ENCODE assay signal across 1 cellular context in genomic region chr4:76148142-76148849, GRCh38.
TF ChIP-seq lines count a peak whose summit lies in the region.

NUP54 (minus strand) TSS chr4:76148397; CDS start chr4:76148374, 23 bp downstream.

TF ChIP-seq in HepG2, 621 proteins besides CTCF, POLR2A, EP300 and RAD21 (continued from another document and continues in another):
- TF ChIP-seq ZFP36 (IDR thresholded peaks at IDR 0.05; ENCODE audit: borderline replicate concordance, low read depth, low read length, partially characterized antibody): no peak
- no peak for TF ChIP-seq MAFK (conservative IDR thresholded peaks at IDR 0.05 in 1 of 2, IDR thresholded peaks at IDR 0.05 in 1 of 2; ENCODE audit: low read length in 2 of 2)
- TF ChIP-seq ZMAT3 (CRISPR knock-in tag; conservative IDR thresholded peaks at IDR 0.05): peak; percentile 94
- no peak for TF ChIP-seq MTF1 (CRISPR knock-in tag; IDR thresholded peaks at IDR 0.05)
- TF ChIP-seq ZNF550 (CRISPR knock-in tag; IDR thresholded peaks at IDR 0.05; ENCODE audit: borderline replicate concordance): no peak
- peak; percentile 96 for TF ChIP-seq BORCS8-MEF2B (CRISPR knock-in tag; IDR thresholded peaks at IDR 0.05)
- TF ChIP-seq AHDC1 (CRISPR knock-in tag; IDR thresholded peaks at IDR 0.05; ENCODE audit: borderline replicate concordance): no peak
- peak; percentile 44; the same call in 1 of the 2 replicates for TF ChIP-seq MAF1 (CRISPR knock-in tag; IDR thresholded peaks at IDR 0.05; ENCODE audit: borderline replicate concordance)
- no peak for TF ChIP-seq ZBTB42 (CRISPR knock-in tag; IDR thresholded peaks at IDR 0.05)
- no peak for TF ChIP-seq ZFYVE20 (CRISPR knock-in tag; IDR thresholded peaks at IDR 0.05; ENCODE audit: borderline replicate concordance, low read depth)
- peak; percentile 94 for TF ChIP-seq HBP1 (CRISPR knock-in tag; IDR thresholded peaks at IDR 0.05; ENCODE audit: low read depth)
- TF ChIP-seq NR2F6 (IDR thresholded peaks at IDR 0.05): 0 out of 2 replicates have a peak, but pooled peaks have one; percentile 10
- no peak for TF ChIP-seq NR2F6 (CRISPR knock-in tag; IDR thresholded peaks at IDR 0.05)
- peak; percentile 96 for TF ChIP-seq ZNF574 (CRISPR knock-in tag; IDR thresholded peaks at IDR 0.05)
- no peak; the same call in 1 of the 2 replicates for TF ChIP-seq ZBTB38 (CRISPR knock-in tag; IDR thresholded peaks at IDR 0.05)
- peak; percentile 28; the same call in 1 of the 2 replicates for TF ChIP-seq PCBP1 (IDR thresholded peaks at IDR 0.05; ENCODE audit: borderline replicate concordance, low read depth, low read length)
- no peak for TF ChIP-seq PHB2 (IDR thresholded peaks at IDR 0.05; ENCODE audit: partially characterized antibody)
- peak; percentile 98 for TF ChIP-seq ZFY (CRISPR knock-in tag; IDR thresholded peaks at IDR 0.05)
- TF ChIP-seq ZBTB7B (CRISPR knock-in tag; IDR thresholded peaks at IDR 0.05): peak; percentile 84
- TF ChIP-seq CEBPB (IDR thresholded peaks at IDR 0.05; ENCODE audit: borderline replicate concordance, low read depth, low read length): no peak
- no peak; the same call in 1 of the 2 replicates for TF ChIP-seq ARID3A (IDR thresholded peaks at IDR 0.05; ENCODE audit: low read depth, low read length)
- TF ChIP-seq ZNF530 (CRISPR knock-in tag; IDR thresholded peaks at IDR 0.05; ENCODE audit: low read depth): no peak
- peak; percentile 81 for TF ChIP-seq AGO2 (optimal IDR thresholded peaks at IDR 0.05; ENCODE audit: low read depth, low read length)
- TF ChIP-seq MLX (CRISPR knock-in tag; IDR thresholded peaks at IDR 0.05): no peak
- TF ChIP-seq ZNF878 (CRISPR knock-in tag; IDR thresholded peaks at IDR 0.05): peak; percentile 94
- peak; percentile 67; the same call in 1 of the 2 replicates for TF ChIP-seq RNF219 (CRISPR knock-in tag; IDR thresholded peaks at IDR 0.05)
- peak; percentile 80; the same call in 1 of the 2 replicates for TF ChIP-seq HOMEZ (CRISPR knock-in tag; IDR thresholded peaks at IDR 0.05; ENCODE audit: low read depth)
- TF ChIP-seq ZNF205 (CRISPR knock-in tag; IDR thresholded peaks at IDR 0.05): peak; percentile 67; the same call in 1 of the 2 replicates
- peak; percentile 94; the same call in 1 of the 2 replicates for TF ChIP-seq ZNF354B (CRISPR knock-in tag; IDR thresholded peaks at IDR 0.05)
- peak; percentile 76; the same call in 1 of the 2 replicates for TF ChIP-seq MAZ (IDR thresholded peaks at IDR 0.05; ENCODE audit: borderline replicate concordance, low read depth, low read length)
- TF ChIP-seq MAZ (CRISPR knock-in tag; IDR thresholded peaks at IDR 0.05; ENCODE audit: low read depth): peak; percentile 89
- peak; percentile 81 for TF ChIP-seq RBM39 (IDR thresholded peaks at IDR 0.05; ENCODE audit: low read depth, low read length, poor library complexity, severe bottlenecking)
- TF ChIP-seq KMT2B (CRISPR knock-in tag; IDR thresholded peaks at IDR 0.05): peak; percentile 99
- peak; percentile 19; the same call in 1 of the 2 replicates for TF ChIP-seq TP53 (CRISPR knock-in tag; conservative IDR thresholded peaks at IDR 0.05)
- TF ChIP-seq THAP7 (CRISPR knock-in tag; IDR thresholded peaks at IDR 0.05): 0 out of 2 replicates have a peak, but pooled peaks have one; percentile 63
